Comparison of ENCODE assay signal across 1 cellular context in genomic region chr11:71787824-71788454, GRCh38.
TF ChIP-seq lines count a peak whose summit lies in the region.

No MANE protein-coding gene starts in this region.

TF ChIP-seq in HepG2, 621 proteins besides CTCF, POLR2A, EP300 and RAD21 (continued from another document):
- TF ChIP-seq, protein P1, sequence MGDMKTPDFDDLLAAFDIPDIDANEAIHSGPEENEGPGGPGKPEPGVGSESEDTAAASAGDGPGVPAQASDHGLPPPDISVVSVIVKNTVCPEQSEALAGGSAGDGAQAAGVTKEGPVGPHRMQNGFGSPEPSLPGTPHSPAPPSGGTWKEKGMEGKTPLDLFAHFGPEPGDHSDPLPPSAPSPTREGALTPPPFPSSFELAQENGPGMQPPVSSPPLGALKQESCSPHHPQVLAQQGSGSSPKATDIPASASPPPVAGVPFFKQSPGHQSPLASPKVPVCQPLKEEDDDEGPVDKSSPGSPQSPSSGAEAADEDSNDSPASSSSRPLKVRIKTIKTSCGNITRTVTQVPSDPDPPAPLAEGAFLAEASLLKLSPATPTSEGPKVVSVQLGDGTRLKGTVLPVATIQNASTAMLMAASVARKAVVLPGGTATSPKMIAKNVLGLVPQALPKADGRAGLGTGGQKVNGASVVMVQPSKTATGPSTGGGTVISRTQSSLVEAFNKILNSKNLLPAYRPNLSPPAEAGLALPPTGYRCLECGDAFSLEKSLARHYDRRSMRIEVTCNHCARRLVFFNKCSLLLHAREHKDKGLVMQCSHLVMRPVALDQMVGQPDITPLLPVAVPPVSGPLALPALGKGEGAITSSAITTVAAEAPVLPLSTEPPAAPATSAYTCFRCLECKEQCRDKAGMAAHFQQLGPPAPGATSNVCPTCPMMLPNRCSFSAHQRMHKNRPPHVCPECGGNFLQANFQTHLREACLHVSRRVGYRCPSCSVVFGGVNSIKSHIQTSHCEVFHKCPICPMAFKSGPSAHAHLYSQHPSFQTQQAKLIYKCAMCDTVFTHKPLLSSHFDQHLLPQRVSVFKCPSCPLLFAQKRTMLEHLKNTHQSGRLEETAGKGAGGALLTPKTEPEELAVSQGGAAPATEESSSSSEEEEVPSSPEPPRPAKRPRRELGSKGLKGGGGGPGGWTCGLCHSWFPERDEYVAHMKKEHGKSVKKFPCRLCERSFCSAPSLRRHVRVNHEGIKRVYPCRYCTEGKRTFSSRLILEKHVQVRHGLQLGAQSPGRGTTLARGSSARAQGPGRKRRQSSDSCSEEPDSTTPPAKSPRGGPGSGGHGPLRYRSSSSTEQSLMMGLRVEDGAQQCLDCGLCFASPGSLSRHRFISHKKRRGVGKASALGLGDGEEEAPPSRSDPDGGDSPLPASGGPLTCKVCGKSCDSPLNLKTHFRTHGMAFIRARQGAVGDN (CRISPR knock-in tag; IDR thresholded peaks at IDR 0.05) = peak; percentile 46; the same call in 1 of the 2 replicates
- TF ChIP-seq, protein P2, sequence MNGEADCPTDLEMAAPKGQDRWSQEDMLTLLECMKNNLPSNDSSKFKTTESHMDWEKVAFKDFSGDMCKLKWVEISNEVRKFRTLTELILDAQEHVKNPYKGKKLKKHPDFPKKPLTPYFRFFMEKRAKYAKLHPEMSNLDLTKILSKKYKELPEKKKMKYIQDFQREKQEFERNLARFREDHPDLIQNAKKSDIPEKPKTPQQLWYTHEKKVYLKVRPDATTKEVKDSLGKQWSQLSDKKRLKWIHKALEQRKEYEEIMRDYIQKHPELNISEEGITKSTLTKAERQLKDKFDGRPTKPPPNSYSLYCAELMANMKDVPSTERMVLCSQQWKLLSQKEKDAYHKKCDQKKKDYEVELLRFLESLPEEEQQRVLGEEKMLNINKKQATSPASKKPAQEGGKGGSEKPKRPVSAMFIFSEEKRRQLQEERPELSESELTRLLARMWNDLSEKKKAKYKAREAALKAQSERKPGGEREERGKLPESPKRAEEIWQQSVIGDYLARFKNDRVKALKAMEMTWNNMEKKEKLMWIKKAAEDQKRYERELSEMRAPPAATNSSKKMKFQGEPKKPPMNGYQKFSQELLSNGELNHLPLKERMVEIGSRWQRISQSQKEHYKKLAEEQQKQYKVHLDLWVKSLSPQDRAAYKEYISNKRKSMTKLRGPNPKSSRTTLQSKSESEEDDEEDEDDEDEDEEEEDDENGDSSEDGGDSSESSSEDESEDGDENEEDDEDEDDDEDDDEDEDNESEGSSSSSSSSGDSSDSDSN (CRISPR knock-in tag; IDR thresholded peaks at IDR 0.05) = 0 out of 2 replicates have a peak, but pooled peaks have one; percentile 6
- TF ChIP-seq, protein P3, sequence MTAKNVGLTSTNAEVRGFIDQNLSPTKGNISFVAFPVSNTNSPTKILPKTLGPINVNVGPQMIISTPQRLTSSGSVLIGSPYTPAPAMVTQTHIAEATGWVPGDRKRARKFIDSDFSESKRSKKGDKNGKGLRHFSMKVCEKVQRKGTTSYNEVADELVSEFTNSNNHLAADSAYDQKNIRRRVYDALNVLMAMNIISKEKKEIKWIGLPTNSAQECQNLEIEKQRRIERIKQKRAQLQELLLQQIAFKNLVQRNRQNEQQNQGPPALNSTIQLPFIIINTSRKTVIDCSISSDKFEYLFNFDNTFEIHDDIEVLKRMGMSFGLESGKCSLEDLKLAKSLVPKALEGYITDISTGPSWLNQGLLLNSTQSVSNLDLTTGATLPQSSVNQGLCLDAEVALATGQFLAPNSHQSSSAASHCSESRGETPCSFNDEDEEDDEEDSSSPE (CRISPR knock-in tag; IDR thresholded peaks at IDR 0.05) = 0 out of 2 replicates have a peak, but pooled peaks have one; percentile 6
TF ChIP-seq in HepG2: peak in this region for 4; not testable (repeated sequence) for 617.
